Comparison of ENCODE assay signal across 8 cellular contexts in the genomic region with DNA sequence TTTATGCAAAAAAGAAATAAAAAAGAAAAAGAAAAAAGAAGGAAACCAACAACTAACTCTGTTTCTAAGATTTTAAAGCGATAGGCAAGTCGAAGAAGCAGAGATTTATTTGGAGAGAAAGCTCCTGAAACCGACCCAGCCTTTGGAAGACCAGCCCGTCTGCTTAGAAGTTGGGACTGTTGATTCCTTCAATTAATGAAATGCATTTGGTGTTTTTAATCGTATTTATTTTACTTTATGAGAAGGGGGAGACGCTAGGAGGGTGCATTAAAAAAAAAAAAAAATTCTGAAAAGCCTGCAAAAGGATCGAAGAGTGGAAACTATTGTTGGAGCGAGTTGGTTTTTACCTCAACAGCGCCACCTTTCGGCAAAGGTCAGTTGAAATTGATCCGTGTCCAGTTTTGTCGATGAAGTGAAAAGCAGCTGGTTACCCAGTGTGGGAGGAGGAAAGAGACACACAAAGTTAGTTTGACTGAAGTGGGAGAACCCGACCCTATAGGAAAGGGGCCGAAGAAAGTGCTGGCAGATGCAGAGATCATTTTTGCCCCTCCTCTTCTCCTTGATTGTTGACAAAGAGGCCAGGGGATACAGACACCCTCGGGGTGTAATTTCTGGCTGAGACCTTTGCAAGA. TPM values are rescaled to one million over a fixed set of nuclear protein-coding genes. Genes with fewer than 3 reads are reported as not detected.
DNase-seq lines count a peak whose midpoint lies in the region; ATAC-seq and TF ChIP-seq lines count a peak whose summit lies in the region.

No MANE protein-coding gene starts in this region.

- peaks cover 18% of the 10 kb centered on the region for H3K36me3 Mint-ChIP-seq in Caco-2 (ENCODE audit: insufficient read depth, unreplicated experiment)

- H3K27ac ChIP-seq in IMR-90 (ENCODE audit: insufficient read depth, low read length): no peak overlapping the region
- peak overlapping the region in 3 of 4 donors; percentile 85 to 91 (median 89) for H3K27ac ChIP-seq in gastroesophageal sphincter
- H3K27ac ChIP-seq in stomach: peak overlapping the region; percentile 94 to 99 (median 96)

- H2BK20ac ChIP-seq in IMR-90 (ENCODE audit: low read depth, low read length): no peak overlapping the region

- no peak overlapping the region for H2BK5ac ChIP-seq in IMR-90 (ENCODE audit: low read depth, low read length, poor library complexity, severe bottlenecking)

- in situ Hi-C loops in IMR-90 (cut with MboI; ENCODE audit: low sequenced_read_pairs): loop anchor here (10.0 kb wide), 1 partner anchor 1477 kb away; no protein-coding TSS in a partner anchor

- no peak overlapping the region for H4K91ac ChIP-seq in IMR-90 (ENCODE audit: insufficient read depth, low read depth, low read length)

- peaks cover 6% of the 10 kb centered on the region for H3K27me3 ChIP-seq in Caco-2 (replicated peaks; ENCODE audit: control insufficient read depth, insufficient read depth, low read length)
- H3K27me3 ChIP-seq in IMR-90 (ENCODE audit: control insufficient read depth, insufficient read depth, low read length): peaks cover 19% of the 10 kb centered on the region
- H3K27me3 ChIP-seq in gastroesophageal sphincter: peaks cover 7% of the 10 kb centered on the region
- no peaks in the 10 kb centered on the region for H3K27me3 ChIP-seq in neuron (ENCODE audit: insufficient read depth, low read length)
- H3K27me3 ChIP-seq in stomach: no peaks in the 10 kb centered on the region

- no peaks in the 10 kb centered on the region for H4K20me1 ChIP-seq in IMR-90 (ENCODE audit: insufficient read depth, low read length)

- H3K56ac ChIP-seq in IMR-90 (ENCODE audit: extremely low read depth, insufficient read depth, low read length): no peak overlapping the region

- H2AK9ac ChIP-seq in IMR-90 (replicated peaks; ENCODE audit: low read depth, low read length, poor library complexity): no peak overlapping the region

- no peaks in the 10 kb centered on the region for H3K79me1 ChIP-seq in IMR-90 (ENCODE audit: low read depth in 1 of 2, low read length in 2 of 2)

- dilution Hi-C loops in IMR-90 (cut with HindIII; ENCODE audit: low sequenced_read_pairs, unreplicated experiment): no loop called here

- H3K9me3 Mint-ChIP-seq in Caco-2 (ENCODE audit: unreplicated experiment): no peaks in the 10 kb centered on the region

- H3K9me1 ChIP-seq in IMR-90 (ENCODE audit: insufficient read depth, low read length): no peaks in the 10 kb centered on the region

- no peak overlapping the region for H4K5ac ChIP-seq in IMR-90 (ENCODE audit: low read depth, low read length)

- DNase-seq in Caco-2 (peak; percentile 77 to 83), IMR-90 (peak; percentile 38), RPMI7951 (ENCODE audit: low read depth) (peak; percentile 71), stomach (peak; percentile 86)
- peak; percentile 68 for DNase-seq in activated gamma-delta T cell treated with anti-CD3 and anti-CD28 coated beads, Interleukin-2, amount 50 U/mL, for 16 hours (ENCODE audit: low read depth)

- no peak overlapping the region for H3K23ac ChIP-seq in IMR-90 (ENCODE audit: low read depth, low read length)

- H3K4me3 ChIP-seq in Caco-2 (ENCODE audit: low read depth, low read length) (peak overlapping the region; percentile 56), IMR-90 (ENCODE audit: insufficient read depth, low read depth, low read length) (no peak overlapping the region), gastroesophageal sphincter (peak overlapping the region; percentile 74 to 75), neuron (ENCODE audit: low read length) (peak overlapping the region; percentile 96), stomach (peak overlapping the region; percentile 81 to 89 (median 82))

- H4K8ac ChIP-seq in IMR-90 (ENCODE audit: low read depth in 2 of 2, low read length in 2 of 2): no peak overlapping the region

- peak; percentile 58 for TF ChIP-seq RAD21 in IMR-90 (IDR thresholded peaks at IDR 0.05; ENCODE audit: low read length)

- peak; percentile 84 to 93 for TF ChIP-seq CTCF in Caco-2 (IDR thresholded peaks at IDR 0.05; ENCODE audit: insufficient read depth in 1 of 2, low read depth in 1 of 2, low read length in 1 of 2, severe bottlenecking in 1 of 2, unreplicated experiment in 1 of 2)
- peak; percentile 57 for TF ChIP-seq CTCF in IMR-90 (conservative IDR thresholded peaks at IDR 0.05; ENCODE audit: low read depth, low read length)
- peak; percentile 65 to 83 (median 77) for TF ChIP-seq CTCF in gastroesophageal sphincter (IDR thresholded peaks at IDR 0.05)
- peak in 5 of 7 experiments; percentile 51 to 85 (median 78) for TF ChIP-seq CTCF in stomach (IDR thresholded peaks at IDR 0.05)

- H3K27me3 Mint-ChIP-seq in Caco-2 (ENCODE audit: insufficient read depth, unreplicated experiment): peaks cover 25% of the 10 kb centered on the region

- peaks cover 6% of the 10 kb centered on the region for H3K4me1 Mint-ChIP-seq in Caco-2 (ENCODE audit: low read depth, unreplicated experiment)

- H3K4me2 ChIP-seq in IMR-90 (ENCODE audit: low read depth, low read length): 0 out of 2 replicates have a peak overlapping the region, but pooled peaks have one; percentile 14

- WGBS in IMR-90 (ENCODE audit: extremely low coverage in 2 of 2, insufficient read length in 1 of 2), 2 experiments: 0% methylated on average over 4 of the region's 15 CpGs; no CpG with 5 or more reads in 1 of the 2 experiments
- WGBS in gastroesophageal sphincter (ENCODE audit: low coverage in 1 of 2), 2 donors: 1 to 3% methylated on average over 15 of the region's 15 CpGs
- 1 to 2% (median 2%) methylated on average over 15 of the region's 15 CpGs for WGBS in stomach, 5 donors

- H3K36me3 ChIP-seq in Caco-2 (ENCODE audit: control insufficient read depth, insufficient read depth, low read length): no peaks in the 10 kb centered on the region
- no peaks in the 10 kb centered on the region for H3K36me3 ChIP-seq in IMR-90 (ENCODE audit: control insufficient read depth, insufficient read depth, low read length)
- H3K36me3 ChIP-seq in gastroesophageal sphincter: no peaks in the 10 kb centered on the region
- no peaks in the 10 kb centered on the region for H3K36me3 ChIP-seq in neuron (ENCODE audit: insufficient read depth, low read length)
- no peaks in the 10 kb centered on the region for H3K36me3 ChIP-seq in stomach

- H3K9me3 ChIP-seq in Caco-2 (no peaks in the 10 kb centered on the region), IMR-90 (ENCODE audit: control insufficient read depth, insufficient read depth, low read length) (no peaks in the 10 kb centered on the region), gastroesophageal sphincter (no peaks in the 10 kb centered on the region), neuron (ENCODE audit: low read length) (no peaks in the 10 kb centered on the region), stomach (no peaks in the 10 kb centered on the region)

- intact Hi-C loops in Caco-2 (cut with micrococcal nuclease; ENCODE audit: unreplicated experiment): loop anchor here (1.0 to 5.0 kb wide), 6 partner anchors 165 to 1479 kb away; no protein-coding TSS in a partner anchor
- intact Hi-C loops in IMR-90 (cut with micrococcal nuclease): loop anchor here (2.0 to 10.0 kb wide), 3 partner anchors 765 to 1479 kb away; no protein-coding TSS in a partner anchor
- intact Hi-C loops in stomach (cut with DNase I; ENCODE audit: low total_unique reads): loop anchor here (10.0 kb wide), 1 partner anchor 1097 kb away; no protein-coding TSS in a partner anchor

- H3K18ac ChIP-seq in IMR-90 (ENCODE audit: low read depth, low read length): no peak overlapping the region

- H2BK120ac ChIP-seq in IMR-90 (ENCODE audit: low read depth, low read length): no peak overlapping the region

- POLR2A ChIA-PET in Caco-2 (lab: Charles Lee) (no interaction called here), IMR-90 (lab: Charles Lee; ENCODE audit: unreplicated experiment) (interaction anchor here (0.7 kb wide), 1 partner anchor 1100 kb away, joined by 3 read pairs; no protein-coding TSS in a partner anchor)

- no peak overlapping the region for H3K4ac ChIP-seq in IMR-90 (ENCODE audit: low read depth, low read length)

- no peak overlapping the region for H3K14ac ChIP-seq in IMR-90 (replicated peaks; ENCODE audit: low read depth, low read length)

- BruUV-seq in Caco-2 (replicated peaks; lab: Mats Ljungman, UMichigan) (TSS peak; percentile 47), IMR-90 (replicated peaks; lab: Mats Ljungman, UMichigan) (no TSS peak)

- no peak overlapping the region for H2AK5ac ChIP-seq in IMR-90 (ENCODE audit: low read depth, low read length)

- no peak for TF ChIP-seq EP300 in gastroesophageal sphincter (IDR thresholded peaks at IDR 0.05)
- no peak for TF ChIP-seq EP300 in stomach (IDR thresholded peaks at IDR 0.05)

- peaks cover 9% of the 10 kb centered on the region for H3K4me1 ChIP-seq in Caco-2
- H3K4me1 ChIP-seq in IMR-90 (ENCODE audit: control insufficient read depth, insufficient read depth, low read length): no peaks in the 10 kb centered on the region
- H3K4me1 ChIP-seq in gastroesophageal sphincter: peaks cover 0 to 30% (median 4%) of the 10 kb centered on the region in 3 donors
- peaks cover 18% of the 10 kb centered on the region for H3K4me1 ChIP-seq in neuron (ENCODE audit: insufficient read depth, low read length)
- H3K4me1 ChIP-seq in stomach: peaks cover 9 to 26% (median 10%) of the 10 kb centered on the region in 4 donors

- H3K4me3 Mint-ChIP-seq in Caco-2 (ENCODE audit: unreplicated experiment): peak overlapping the region; percentile 96

- H2AFZ ChIP-seq in IMR-90 (replicated peaks; ENCODE audit: low read length, poor library complexity) (no peak overlapping the region), neuron (ENCODE audit: low read depth, low read length) (peak overlapping the region; percentile 18)

- H3K9ac ChIP-seq in IMR-90 (ENCODE audit: low read depth, low read length): no peak overlapping the region

- CTCF ChIA-PET in Caco-2 (lab: Charles Lee) (interaction anchor here (0.6 to 2.1 kb wide), 18 partner anchors 9 to 1477 kb away, joined by 3 to 13 read pairs (median 4); no protein-coding TSS in a partner anchor), IMR-90 (lab: Yijun Ruan, JAX) (interaction anchor here (0.6 to 1.0 kb wide), 18 partner anchors 9 to 776 kb away, joined by 3 to 11 read pairs (median 4); no protein-coding TSS in a partner anchor)

- TF ChIP-seq POLR2A in IMR-90 (IDR thresholded peaks at IDR 0.05; ENCODE audit: low read depth, low read length): no peak
- no peak for TF ChIP-seq POLR2A in gastroesophageal sphincter (IDR thresholded peaks at IDR 0.05)
- TF ChIP-seq POLR2A in stomach (IDR thresholded peaks at IDR 0.05): no peak

- no peak for ATAC-seq in IMR-90 (ENCODE audit: low read depth)
- no peak for ATAC-seq in gastroesophageal sphincter
- no peak for ATAC-seq in HG03469 (IDR thresholded peaks at IDR 0.05; ENCODE audit: unreplicated experiment)

- H3K27ac Mint-ChIP-seq in Caco-2 (ENCODE audit: unreplicated experiment): no peak overlapping the region

- H2BK15ac ChIP-seq in IMR-90 (ENCODE audit: low read depth, low read length): no peak overlapping the region

RNA-seq across cellular contexts. Expression of a gene that starts 1.6 kb away (rescaled TPM):
- total RNA-seq in Caco-2 (2022) (3.6 and 4.2 TPM in 2 replicates), IMR-90 (2012; rRNA removed) (under 0.01 TPM in 2 replicates), gastroesophageal sphincter (10 to 100 TPM; 24.8 to 52.0 (median 33.6) TPM), stomach (100 to 1,000 TPM in 1 of 5 donors, 10 to 100 TPM in 4; 11.9 to 159 (median 16.7) TPM)
- polyA plus RNA-seq in IMR-90 (2012; rRNA removed) (0.02 and 0.04 TPM in 2 replicates), stomach (10 to 100 TPM in 2 of 3 donors, 1 to 10 TPM in 1; 7.5 to 11.3 (median 10.1) TPM)
- polyA plus RNA-seq in IMR-90 (2012; cell fraction: cytosol; rRNA removed): 0.03 TPM in 1 of 2 replicates, not detected in the other
- 0.10 TPM in 2 replicates for polyA plus RNA-seq in IMR-90 (2012; cell fraction: nucleus; rRNA removed; ENCODE audit: low replicate concordance)
- total RNA-seq in RPMI7951 (2014; rRNA removed; shearing (Covaris generic)): 0.48 and 0.88 TPM in 2 replicates
